ENCODE assay signal across 20 cellular contexts in genomic region chr20:61556116-61556515, GRCh38.
A peak's percentile ranks its signal among the peaks of the same experiment; 100 is the strongest.
DNase-seq lines count a peak whose midpoint lies in the region; ATAC-seq, FAIRE-seq and TF ChIP-seq lines count a peak whose summit lies in the region.
"Had no signal": no experiment of that assay in that cellular context is flagged by ENCODE, and none has a peak within 500 bp of the region (broad histone marks: within the 10 kb centered on the region; RNA-seq: fewer than 3 reads in every experiment).

No MANE protein-coding gene starts in this region.

- peaks cover 6% of the 10 kb centered on the region for H4K20me1 ChIP-seq in keratinocyte (ENCODE audit: control insufficient read depth, extremely low read depth, insufficient read depth, low read length)

- H3K4me3 Mint-ChIP-seq in HFFc6 (peak overlapping the region; percentile 78), progenitor cell of endocrine pancreas (ENCODE audit: low read depth) (no peak overlapping the region)
- H3K4me3 Mint-ChIP-seq: activated CD8-positive, alpha-beta memory T cell treated with anti-CD3 and anti-CD28 coated beads, Interleukin-2, amount 10 ng/mL, durations not matched to agents 7 days and 5 days; activated naive CD8-positive, alpha-beta T cell; B cell had no signal

- H2AFZ ChIP-seq in keratinocyte (ENCODE audit: control insufficient read depth, low read length) = no peak overlapping the region

- no peaks in the 10 kb centered on the region for H3K9me3 Mint-ChIP-seq in HFFc6
- peaks cover 14% of the 10 kb centered on the region for H3K9me3 Mint-ChIP-seq in progenitor cell of endocrine pancreas (ENCODE audit: low read depth)

- no peak overlapping the region for H3K9ac ChIP-seq in keratinocyte (ENCODE audit: control insufficient read depth, extremely low read depth, insufficient read depth, low read length)
- H3K9ac ChIP-seq: KMS-11 had no signal

- CTCF ChIA-PET in A673 (lab: Charles Lee) = no interaction called here

- peaks cover 3% of the 10 kb centered on the region for H3K27me3 Mint-ChIP-seq in HFFc6 (ENCODE audit: insufficient read depth)
- H3K27me3 Mint-ChIP-seq in progenitor cell of endocrine pancreas = peaks cover 46% of the 10 kb centered on the region
- H3K27me3 Mint-ChIP-seq: activated CD8-positive, alpha-beta memory T cell treated with anti-CD3 and anti-CD28 coated beads, Interleukin-2, amount 10 ng/mL, durations not matched to agents 7 days and 5 days; B cell had no signal

- H3K27ac Mint-ChIP-seq in HFFc6 (peak overlapping the region; percentile 95), progenitor cell of endocrine pancreas (no peak overlapping the region)
- H3K27ac Mint-ChIP-seq: activated CD8-positive, alpha-beta memory T cell treated with anti-CD3 and anti-CD28 coated beads, Interleukin-2, amount 10 ng/mL, durations not matched to agents 7 days and 5 days; activated naive CD8-positive, alpha-beta T cell; B cell had no signal

- H3K4me3 ChIP-seq in A673 (ENCODE audit: low read depth, low read length, poor library complexity, severe bottlenecking) = no peak overlapping the region
- no peak overlapping the region for H3K4me3 ChIP-seq in astrocyte of the spinal cord (ENCODE audit: low read depth, low read length)
- H3K4me3 ChIP-seq in keratinocyte (ENCODE audit: control insufficient read depth in 2 of 3, extremely low read depth in 1 of 3, insufficient read depth in 2 of 3, low read depth in 1 of 3, low read length in 3 of 3) = no peak overlapping the region
- H3K4me3 ChIP-seq: colonic mucosa, left lung, upper lobe of left lung had no signal

- H3K36me3 ChIP-seq in A673 (ENCODE audit: insufficient read depth, low read length, poor library complexity, severe bottlenecking) = no peaks in the 10 kb centered on the region
- no peaks in the 10 kb centered on the region for H3K36me3 ChIP-seq in keratinocyte (ENCODE audit: control insufficient read depth in 2 of 2, extremely low read depth in 1 of 2, insufficient read depth in 2 of 2, low read length in 2 of 2)
- H3K36me3 ChIP-seq: colonic mucosa, left lung, upper lobe of left lung, WERI-Rb-1 had no signal

- dilution Hi-C loops in keratinocyte (cut with MboI; ENCODE audit: extremely low pct_ligation_motif_present, low sequenced_read_pairs) = no loop called here

- ATAC-seq in GM19328 (IDR thresholded peaks at IDR 0.05; ENCODE audit: unreplicated experiment) (no peak), HG02840 (IDR thresholded peaks at IDR 0.05; ENCODE audit: low FRiP score, unreplicated experiment) (no peak), HG02571 (IDR thresholded peaks at IDR 0.05; ENCODE audit: unreplicated experiment) (no peak)
- ATAC-seq: activated CD8-positive, alpha-beta memory T cell treated with anti-CD3 and anti-CD28 coated beads, Interleukin-2, amount 10 ng/mL, durations not matched to agents 7 days and 5 days; left lung had no signal

- BruUV-seq in A673 (replicated peaks; lab: Mats Ljungman, UMichigan) = no TSS peak

- no peak overlapping the region for H3K27ac ChIP-seq in A673 (ENCODE audit: low read depth, low read length, poor library complexity, severe bottlenecking)
- H3K27ac ChIP-seq in keratinocyte (ENCODE audit: control insufficient read depth, insufficient read depth, low read length) = no peak overlapping the region
- H3K27ac ChIP-seq: colonic mucosa, KMS-11, left lung, upper lobe of left lung, WERI-Rb-1 had no signal

- POLR2A ChIA-PET in A673 (lab: Charles Lee; ENCODE audit: low non-redundant PET) = no interaction called here

- DNase-seq in A673 (ENCODE audit: low spot score) (peak; percentile 17), HFFc6 (peak; percentile 95), astrocyte of the spinal cord (ENCODE audit: low read depth, low spot score) (peak; percentile 91), keratinocyte (ENCODE audit: low read depth, low spot score) (peak; percentile 50), progenitor cell of endocrine pancreas (ENCODE audit: low spot score, unreplicated experiment) (no peak)
- DNase-seq: activated CD8-positive, alpha-beta memory T cell treated with anti-CD3 and anti-CD28 coated beads, Interleukin-2, amount 10 ng/mL, durations not matched to agents 7 days and 5 days; colonic mucosa; left lung; NCI-H187; NCI-H774; stimulated activated CD8-positive, alpha-beta memory T cell treated with anti-CD3 and anti-CD28 coated beads, Interleukin-4, amount 100 ng/mL, for 48 hours; upper lobe of left lung; WERI-Rb-1 had no signal

- H3K79me2 ChIP-seq in keratinocyte (ENCODE audit: control insufficient read depth, insufficient read depth, low read length) = no peaks in the 10 kb centered on the region

- H3K27me3 ChIP-seq in A673 (replicated peaks; ENCODE audit: insufficient read depth, low read depth, low read length, poor library complexity) = peaks cover 6% of the 10 kb centered on the region
- H3K27me3 ChIP-seq in keratinocyte (ENCODE audit: control insufficient read depth, extremely low read depth, insufficient read depth, low read length) = no peaks in the 10 kb centered on the region
- H3K27me3 ChIP-seq: colonic mucosa, upper lobe of left lung had no signal

- in situ Hi-C loops in astrocyte of the spinal cord (cut with HindIII; ENCODE audit: low sequenced_read_pairs) = no loop called here

- TF ChIP-seq CTCF in A673 (conservative IDR thresholded peaks at IDR 0.05; ENCODE audit: low read depth, low read length) = no peak
- TF ChIP-seq CTCF in HFFc6 (IDR thresholded peaks at IDR 0.05) = no peak
- TF ChIP-seq CTCF in astrocyte of the spinal cord (IDR thresholded peaks at IDR 0.05; ENCODE audit: low read depth, low read length) = no peak
- no peak for TF ChIP-seq CTCF in keratinocyte (optimal IDR thresholded peaks at IDR 0.05 in 1 of 3, IDR thresholded peaks at IDR 0.05 in 1 of 3, conservative IDR thresholded peaks at IDR 0.05 in 1 of 3; ENCODE audit: extremely low read depth in 1 of 3, insufficient read depth in 2 of 3, low read length in 3 of 3)
- no peak for TF ChIP-seq CTCF in progenitor cell of endocrine pancreas (IDR thresholded peaks at IDR 0.05; ENCODE audit: unreplicated experiment)

- peaks cover 7% of the 10 kb centered on the region for H3K9me1 ChIP-seq in keratinocyte (ENCODE audit: control insufficient read depth, extremely low read depth, insufficient read depth, low read length)

- peaks cover 63% of the 10 kb centered on the region for H3K4me1 Mint-ChIP-seq in HFFc6 (ENCODE audit: low read depth)
- peaks cover 2% of the 10 kb centered on the region for H3K4me1 Mint-ChIP-seq in progenitor cell of endocrine pancreas (ENCODE audit: low read depth)
- H3K4me1 Mint-ChIP-seq: activated CD8-positive, alpha-beta memory T cell treated with anti-CD3 and anti-CD28 coated beads, Interleukin-2, amount 10 ng/mL, durations not matched to agents 7 days and 5 days; B cell had no signal

- intact Hi-C loops in A673 (cut with micrococcal nuclease; ENCODE audit: unreplicated experiment) = no loop called here

- no peaks in the 10 kb centered on the region for H3K9me3 ChIP-seq in A673 (ENCODE audit: low read depth, low read length, poor library complexity, severe bottlenecking)
- H3K9me3 ChIP-seq in keratinocyte (ENCODE audit: control insufficient read depth, low read depth, low read length) = no peaks in the 10 kb centered on the region
- H3K9me3 ChIP-seq: colonic mucosa had no signal

- H3K4me1 ChIP-seq in A673 (ENCODE audit: insufficient read depth, low read length, poor library complexity, severe bottlenecking) (no peaks in the 10 kb centered on the region), keratinocyte (ENCODE audit: control insufficient read depth, extremely low read depth, insufficient read depth, low read length) (peaks cover 19% of the 10 kb centered on the region)
- H3K4me1 ChIP-seq: colonic mucosa, left lung, upper lobe of left lung had no signal

- H3K36me3 Mint-ChIP-seq in HFFc6 (ENCODE audit: low read depth) (no peaks in the 10 kb centered on the region), progenitor cell of endocrine pancreas (ENCODE audit: insufficient read depth) (no peaks in the 10 kb centered on the region)
- H3K36me3 Mint-ChIP-seq: activated CD8-positive, alpha-beta memory T cell treated with anti-CD3 and anti-CD28 coated beads, Interleukin-2, amount 10 ng/mL, durations not matched to agents 7 days and 5 days; activated naive CD8-positive, alpha-beta T cell had no signal

- FAIRE-seq in keratinocyte (lab: Jason Lieb, UNC) = peak; percentile 99
- FAIRE-seq: G401.6 had no signal

- H3K4me2 ChIP-seq in keratinocyte (ENCODE audit: control insufficient read depth, extremely low read depth, insufficient read depth, low read depth, low read length) = peak overlapping the region; percentile 30
- H3K4me2 ChIP-seq: KMS-11 had no signal
